Comparison of ENCODE assay signal across 1 cellular context in genomic region chr7:74343281-74344127, GRCh38.
TF ChIP-seq lines count a peak whose summit lies in the region.

No MANE protein-coding gene starts in this region.

TF ChIP-seq in K562, 482 proteins besides CTCF, POLR2A, EP300 and RAD21 (continued from another document):
- TF ChIP-seq ZBTB40 (IDR thresholded peaks at IDR 0.05), result no peak
- TF ChIP-seq ZBTB40 (CRISPR knock-in tag; IDR thresholded peaks at IDR 0.05), result no peak
- no peak for TF ChIP-seq ZNF75A (CRISPR knock-in tag; IDR thresholded peaks at IDR 0.05)
- TF ChIP-seq ZMIZ1 (IDR thresholded peaks at IDR 0.05; ENCODE audit: low read depth in 2 of 2, low read length in 2 of 2), result no peak
